Comparison of ENCODE assay signal across 9 cellular contexts in the genomic region with DNA sequence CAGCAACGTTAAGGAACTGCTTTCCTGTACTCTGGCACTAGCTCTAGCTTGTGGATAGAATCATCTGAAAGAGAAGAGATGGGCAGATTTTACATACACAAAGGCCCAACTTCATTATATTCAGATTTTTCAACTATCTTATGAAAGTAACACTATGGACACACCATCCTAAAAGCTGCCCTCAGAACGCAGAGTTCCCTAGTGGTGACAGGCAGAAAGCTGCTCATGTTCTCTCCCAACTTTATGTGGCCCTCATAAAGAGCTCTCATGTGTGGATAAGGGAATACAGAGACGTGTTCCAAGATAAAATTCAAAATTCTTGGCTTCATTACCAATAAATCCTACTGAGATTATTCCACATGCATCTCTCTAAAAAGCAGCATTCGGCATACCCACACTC. TPM values are rescaled to one million over a fixed set of nuclear protein-coding genes. Genes with fewer than 3 reads are reported as not detected.
DNase-seq lines count a peak whose midpoint lies in the region; ATAC-seq and TF ChIP-seq lines count a peak whose summit lies in the region.
"Had no signal": no experiment of that assay in that cellular context is flagged by ENCODE, and none has a peak within 500 bp of the region (broad histone marks: within the 10 kb centered on the region; RNA-seq: fewer than 3 reads in every experiment).

No MANE protein-coding gene starts in this region.

- H3K27ac ChIP-seq in Peyer's patch (peak overlapping the region; percentile 14 to 92 (median 64)), esophagus muscularis mucosa (replicated peaks in 1 of 4) (peak overlapping the region; percentile 88 to 93 (median 92))

- 13% methylated on average over 4 of the region's 4 CpGs for WGBS in esophagus muscularis mucosa

- no peak for TF ChIP-seq EP300 in esophagus muscularis mucosa (IDR thresholded peaks at IDR 0.05)

- ATAC-seq in GM19035 (IDR thresholded peaks at IDR 0.05; ENCODE audit: unreplicated experiment) = no peak

- intact Hi-C loops in esophagus muscularis mucosa (cut with DNase I) = loop anchor here (5.0 to 10.0 kb wide), 3 partner anchors 70 to 393 kb away; a partner anchor contains a TSS

- H3K27me3 ChIP-seq in Peyer's patch (no peaks in the 10 kb centered on the region), esophagus muscularis mucosa (no peaks in the 10 kb centered on the region)

- H3K4me3 ChIP-seq in Peyer's patch (peak overlapping the region in 2 of 4 donors; percentile 71 to 94), esophagus muscularis mucosa (peak overlapping the region; percentile 76 to 97 (median 86)), retinal pigment epithelial cell (ENCODE audit: low read length) (peak overlapping the region; percentile 88)

- H3K9me3 ChIP-seq in Peyer's patch (no peaks in the 10 kb centered on the region), esophagus muscularis mucosa (peaks cover 0 to 5% (median 0%) of the 10 kb centered on the region in 4 donors)

- H3K36me3 ChIP-seq in Peyer's patch (no peaks in the 10 kb centered on the region), esophagus muscularis mucosa (no peaks in the 10 kb centered on the region)

- H3K4me1 ChIP-seq in Peyer's patch (peaks cover 0 to 57% (median 4%) of the 10 kb centered on the region in 4 donors), esophagus muscularis mucosa (peaks cover 47 to 65% (median 61%) of the 10 kb centered on the region in 4 donors)

- no peak for TF ChIP-seq POLR2A in Peyer's patch (IDR thresholded peaks at IDR 0.05)
- no peak for TF ChIP-seq POLR2A in esophagus muscularis mucosa (IDR thresholded peaks at IDR 0.05; ENCODE audit: low read depth)

- DNase-seq in Peyer's patch = peak in 1 of 3 donors; percentile 29
- no peak for DNase-seq in esophagus muscularis mucosa (ENCODE audit: extremely low spot score)
- no peak for DNase-seq in retinal pigment epithelial cell (ENCODE audit: low read depth)
- DNase-seq in CD1c-positive myeloid dendritic cell (ENCODE audit: extremely low spot score) = no peak
- no peak for DNase-seq in HPDE6-E6E7 (ENCODE audit: extremely low spot score)
- no peak for DNase-seq in A172 (ENCODE audit: low spot score)
- DNase-seq: SHP77 treated with DMSO at 0.1 percent for 48 hours had no signal

- TF ChIP-seq CTCF in GM12873 (IDR thresholded peaks at IDR 0.05; ENCODE audit: insufficient read depth, low read depth, low read length, missing control alignments) (peak; percentile 30), Peyer's patch (IDR thresholded peaks at IDR 0.05) (peak in 1 of 6 experiments; percentile 15), esophagus muscularis mucosa (IDR thresholded peaks at IDR 0.05) (peak in 1 of 3 experiments; percentile 17), retinal pigment epithelial cell (conservative IDR thresholded peaks at IDR 0.05; ENCODE audit: low read depth, low read length) (peak; percentile 18)

RNA-seq across cellular contexts. Expression of a gene that starts 1.5 kb away (rescaled TPM):
- total RNA-seq in Peyer's patch (10 to 100 TPM in 3 of 4 donors, 1 to 10 TPM in 1; 5.8 to 47.7 (median 31.1) TPM), esophagus muscularis mucosa (10 to 100 TPM; 12.5 to 31.2 (median 23.5) TPM)
- 126 and 129 TPM in 2 replicates for total RNA-seq in A172 (2014; rRNA removed; shearing (Covaris generic))
